Comparison of ENCODE assay signal across 20 cellular contexts in genomic region chr9:27395484-27395921, GRCh38.
DNase-seq lines count a peak whose midpoint lies in the region; ATAC-seq, FAIRE-seq and TF ChIP-seq lines count a peak whose summit lies in the region.
"Had no signal": no experiment of that assay in that cellular context is flagged by ENCODE, and none has a peak within 500 bp of the region (broad histone marks: within the 10 kb centered on the region; RNA-seq: fewer than 3 reads in every experiment).

No MANE protein-coding gene starts in this region.

- no peak for FAIRE-seq in H54 (lab: Jason Lieb, UNC)

- no peak overlapping the region for H4K8ac ChIP-seq in mesenchymal stem cell (ENCODE audit: low read length)

- peaks cover 0 to 4% (median 0%) of the 10 kb centered on the region in 12 donors for H3K9me3 ChIP-seq in heart left ventricle
- H3K9me3 ChIP-seq in mesenchymal stem cell (ENCODE audit: control insufficient read depth, low read length), result no peaks in the 10 kb centered on the region
- no peaks in the 10 kb centered on the region for H3K9me3 ChIP-seq in aorta (ENCODE audit: control insufficient read depth, low read length)
- H3K9me3 ChIP-seq: sigmoid colon had no signal

- no peak overlapping the region for H2BK12ac ChIP-seq in mesenchymal stem cell (ENCODE audit: low read length in 2 of 2)

- DNase-seq in heart left ventricle (no peak), cardiac septum (ENCODE audit: low spot score) (no peak), mesenchymal stem cell (no peak), aorta (no peak), NCI-H446 treated with DMSO at 0.1 percent for 48 hours (lab: John Stamatoyannopoulos, UW) (no peak), occipital lobe (lab: John Stamatoyannopoulos, UW) (no peak), H54 (ENCODE audit: insufficient read length, low spot score) (no peak)
- DNase-seq: activated CD4-positive, alpha-beta T cell treated with anti-CD3 and anti-CD28 coated beads, Interleukin-2, amount 50 U/mL, for 4 hours; activated T-cell treated with anti-CD3 and anti-CD28 coated beads, Interleukin-2, amount 50 U/mL, for 48 hours; COR-L47; NCI-H2029; NCI-H82; sigmoid colon; stimulated activated CD4-positive, alpha-beta T cell treated with anti-CD3 and anti-CD28 coated beads, Interleukin-2, amount 100 ng/mL, for 48 hours; T1000 had no signal

- no peak overlapping the region for H2AK5ac ChIP-seq in mesenchymal stem cell (ENCODE audit: low read length, severe bottlenecking)

- H3K27ac Mint-ChIP-seq in dendritic cell treated with granulocyte-macrophage colony-stimulating factor and Interleukin-4, amounts not matched to agents 40 ng/mL and 50 ng/mL, for 4 days, result peak overlapping the region; percentile 23
- H3K27ac Mint-ChIP-seq: type B pancreatic cell had no signal

- 46 to 62% (median 58%) methylated on average over 4 of the region's 4 CpGs for WGBS in heart left ventricle, 4 donors
- WGBS in mesenchymal stem cell, result 69% methylated on average over 4 of the region's 4 CpGs
- WGBS in aorta, 2 donors, result 41 to 44% methylated on average over 4 of the region's 4 CpGs

- no peak overlapping the region for H3K18ac ChIP-seq in mesenchymal stem cell (ENCODE audit: low read depth in 1 of 2, low read length in 2 of 2)

- H3K36me3 ChIP-seq in heart left ventricle (no peaks in the 10 kb centered on the region), mesenchymal stem cell (ENCODE audit: control insufficient read depth in 1 of 2, insufficient read depth in 2 of 2, low read depth in 1 of 2, low read length in 2 of 2) (no peaks in the 10 kb centered on the region), aorta (ENCODE audit: control insufficient read depth in 1 of 2, insufficient read depth in 2 of 2, low read length in 1 of 2) (no peaks in the 10 kb centered on the region)
- H3K36me3 ChIP-seq: sigmoid colon had no signal

- no peaks in the 10 kb centered on the region for H3K79me1 ChIP-seq in mesenchymal stem cell (replicated peaks; ENCODE audit: low read length, poor library complexity, severe bottlenecking)

- no peak overlapping the region for H2AFZ ChIP-seq in mesenchymal stem cell (ENCODE audit: low read depth, low read length)
- H2AFZ ChIP-seq: hepatocyte had no signal

- H2BK120ac ChIP-seq in mesenchymal stem cell (ENCODE audit: low read depth, low read length), result no peak overlapping the region

- H3K4me3 ChIP-seq in heart left ventricle (no peak overlapping the region), mesenchymal stem cell (ENCODE audit: insufficient read depth in 1 of 2, low read depth in 1 of 2, low read length in 2 of 2) (no peak overlapping the region), aorta (ENCODE audit: low read length in 2 of 2) (no peak overlapping the region)
- H3K4me3 ChIP-seq: hepatocyte, sigmoid colon had no signal

- H3K4me2 ChIP-seq in mesenchymal stem cell (ENCODE audit: low read length, poor library complexity, severe bottlenecking), result no peak overlapping the region
- H3K4me2 ChIP-seq: hepatocyte had no signal

- no peak overlapping the region for H3K14ac ChIP-seq in mesenchymal stem cell (ENCODE audit: low read length in 2 of 2)

- H3K4me1 ChIP-seq in heart left ventricle, result peaks cover 0 to 39% (median 16%) of the 10 kb centered on the region in 12 donors
- H3K4me1 ChIP-seq in mesenchymal stem cell (ENCODE audit: control insufficient read depth, insufficient read depth, low read depth, low read length), result no peaks in the 10 kb centered on the region
- H3K4me1 ChIP-seq in aorta (ENCODE audit: control insufficient read depth in 1 of 2, insufficient read depth in 2 of 2, low read length in 2 of 2), result peaks cover 0 to 12% of the 10 kb centered on the region in 2 donors

- no peak overlapping the region for H3K27ac ChIP-seq in heart left ventricle
- peak overlapping the region; percentile 22 for H3K27ac ChIP-seq in mesenchymal stem cell (ENCODE audit: low read length, poor library complexity, severe bottlenecking)
- no peak overlapping the region for H3K27ac ChIP-seq in aorta (ENCODE audit: low read depth in 1 of 2, low read length in 2 of 2)
- H3K27ac ChIP-seq: HL-60 had no signal

- no peak overlapping the region for H3K4ac ChIP-seq in mesenchymal stem cell (ENCODE audit: low read depth in 1 of 2, low read length in 2 of 2)

- H2BK15ac ChIP-seq in mesenchymal stem cell (ENCODE audit: low read depth, poor library complexity, severe bottlenecking), result no peak overlapping the region

- no peaks in the 10 kb centered on the region for H3K27me3 Mint-ChIP-seq in dendritic cell treated with granulocyte-macrophage colony-stimulating factor and Interleukin-4, amounts not matched to agents 40 ng/mL and 50 ng/mL, for 4 days

- H3K4me3 Mint-ChIP-seq in dendritic cell treated with granulocyte-macrophage colony-stimulating factor and Interleukin-4, amounts not matched to agents 40 ng/mL and 50 ng/mL, for 4 days, result no peak overlapping the region
- H3K4me3 Mint-ChIP-seq: neural crest cell, type B pancreatic cell had no signal

- H3K36me3 Mint-ChIP-seq in dendritic cell treated with granulocyte-macrophage colony-stimulating factor and Interleukin-4, amounts not matched to agents 40 ng/mL and 50 ng/mL, for 4 days (ENCODE audit: low read depth), result peaks cover 67% of the 10 kb centered on the region

- H4K91ac ChIP-seq in mesenchymal stem cell (ENCODE audit: low read length), result no peak overlapping the region

- H3K9me3 Mint-ChIP-seq in dendritic cell treated with granulocyte-macrophage colony-stimulating factor and Interleukin-4, amounts not matched to agents 40 ng/mL and 50 ng/mL, for 4 days, result no peaks in the 10 kb centered on the region
- H3K9me3 Mint-ChIP-seq: neural crest cell had no signal

- intact Hi-C loops in heart left ventricle (cut with DNase I) (no loop called here), cardiac septum (cut with DNase I) (no loop called here), aorta (cut with DNase I) (no loop called here)
- intact Hi-C loops in dendritic cell treated with granulocyte-macrophage colony-stimulating factor and Interleukin-4, amounts not matched to agents 40 ng/mL and 50 ng/mL, for 4 days (cut with micrococcal nuclease), result no loop called here

- no peak overlapping the region for H3K23ac ChIP-seq in mesenchymal stem cell (ENCODE audit: low read length in 2 of 2)

- no peak for TF ChIP-seq CTCF in heart left ventricle (IDR thresholded peaks at IDR 0.05)

- ATAC-seq in heart left ventricle (peak; percentile 37 to 86 (median 76)), aorta (ENCODE audit: low FRiP score) (peak; percentile 38)

- H3K27me3 ChIP-seq in heart left ventricle, result no peaks in the 10 kb centered on the region
- peaks cover 5 to 12% of the 10 kb centered on the region in 2 experiments for H3K27me3 ChIP-seq in mesenchymal stem cell (ENCODE audit: control insufficient read depth in 1 of 2, insufficient read depth in 1 of 2, low read length in 2 of 2)
- H3K27me3 ChIP-seq in aorta (ENCODE audit: control insufficient read depth in 1 of 2, insufficient read depth in 2 of 2, low read length in 1 of 2), result no peaks in the 10 kb centered on the region
- H3K27me3 ChIP-seq: hepatocyte, sigmoid colon had no signal

- no peak overlapping the region for H3K9ac ChIP-seq in mesenchymal stem cell (ENCODE audit: low read length)

- H2BK5ac ChIP-seq in mesenchymal stem cell (ENCODE audit: low read depth, low read length, poor library complexity, severe bottlenecking), result no peak overlapping the region

- peaks cover 52% of the 10 kb centered on the region for H3K4me1 Mint-ChIP-seq in dendritic cell treated with granulocyte-macrophage colony-stimulating factor and Interleukin-4, amounts not matched to agents 40 ng/mL and 50 ng/mL, for 4 days (ENCODE audit: low read depth)

- TF ChIP-seq POLR2A in heart left ventricle (IDR thresholded peaks at IDR 0.05) (no peak), H54 (IDR thresholded peaks at IDR 0.05; ENCODE audit: low read depth, low read length) (no peak)
